ENCODE assay signal across 7 cellular contexts in genomic region chr21:37071561-37072238, GRCh38. TPM values are rescaled to one million over a fixed set of nuclear protein-coding genes. Genes with fewer than 3 reads are reported as not detected.
DNase-seq lines count a peak whose midpoint lies in the region; ATAC-seq and TF ChIP-seq lines count a peak whose summit lies in the region.

No MANE protein-coding gene starts in this region.

- WGBS in ovary, 3 donors: 7 to 11% (median 9%) methylated on average over 12 of the region's 12 CpGs

- peak overlapping the region; percentile 73 for H3K4me3 Mint-ChIP-seq in activated naive CD4-positive, alpha-beta T cell treated with anti-CD3 and anti-CD28 coated beads, Interleukin-2, amount 10 ng/mL, durations not matched to agents 7 days and 5 days

- H3K27me3 Mint-ChIP-seq in activated naive CD4-positive, alpha-beta T cell treated with anti-CD3 and anti-CD28 coated beads, Interleukin-2, amount 10 ng/mL, durations not matched to agents 7 days and 5 days: peaks cover 7% of the 10 kb centered on the region

- H3K9me3 ChIP-seq in ovary: no peaks in the 10 kb centered on the region

- H3K36me3 ChIP-seq in GM06990 (ENCODE audit: control insufficient read depth, insufficient read depth, low read length) (0 out of 2 replicates have a peak, but pooled peaks cover 2% of the 10 kb centered on the region), ovary (no peaks in the 10 kb centered on the region)

- no peak for TF ChIP-seq CTCF in GM06990 (IDR thresholded peaks at IDR 0.05; ENCODE audit: insufficient read depth, low read length, poor library complexity, severe bottlenecking)
- TF ChIP-seq CTCF in ovary (IDR thresholded peaks at IDR 0.05): no peak

- DNase-seq in GM06990 (ENCODE audit: extremely low read depth, insufficient read length) (peak; percentile 33), NAMALWA (ENCODE audit: low spot score) (peak; percentile 28), glomerular visceral epithelial cell (ENCODE audit: extremely low spot score) (peak; percentile 37), ovary (peak; percentile 60 to 81 (median 68))
- DNase-seq in activated naive CD4-positive, alpha-beta T cell treated with anti-CD3 and anti-CD28 coated beads, Interleukin-2, amount 10 ng/mL, durations not matched to agents 7 days and 5 days: no peak

- H3K27ac ChIP-seq in ovary: peak overlapping the region; percentile 92 to 97

- H3K4me3 ChIP-seq in GM06990 (replicated peaks; ENCODE audit: low read depth, low read length) (peak overlapping the region; percentile 74), ovary (peak overlapping the region; percentile 92)

- H3K4me1 ChIP-seq in ovary (ENCODE audit: insufficient read depth): no peaks in the 10 kb centered on the region

- no peak for ATAC-seq in GM19467 (IDR thresholded peaks at IDR 0.05; ENCODE audit: unreplicated experiment)
- ATAC-seq in GM19324 (IDR thresholded peaks at IDR 0.05; ENCODE audit: low FRiP score, unreplicated experiment): no peak

- TF ChIP-seq EP300 in ovary (IDR thresholded peaks at IDR 0.05): no peak

- peak overlapping the region; percentile 90 for H3K27ac Mint-ChIP-seq in activated naive CD4-positive, alpha-beta T cell treated with anti-CD3 and anti-CD28 coated beads, Interleukin-2, amount 10 ng/mL, durations not matched to agents 7 days and 5 days

- H3K36me3 Mint-ChIP-seq in activated naive CD4-positive, alpha-beta T cell treated with anti-CD3 and anti-CD28 coated beads, Interleukin-2, amount 10 ng/mL, durations not matched to agents 7 days and 5 days: peaks cover 23% of the 10 kb centered on the region

- peak; percentile 49 for TF ChIP-seq POLR2A in ovary (IDR thresholded peaks at IDR 0.05)

- H3K9me3 Mint-ChIP-seq in activated naive CD4-positive, alpha-beta T cell treated with anti-CD3 and anti-CD28 coated beads, Interleukin-2, amount 10 ng/mL, durations not matched to agents 7 days and 5 days: peaks cover 1% of the 10 kb centered on the region

- H3K27me3 ChIP-seq in GM06990 (replicated peaks; ENCODE audit: control insufficient read depth, insufficient read depth, low read length) (no peaks in the 10 kb centered on the region), ovary (no peaks in the 10 kb centered on the region)

- H3K4me1 Mint-ChIP-seq in activated naive CD4-positive, alpha-beta T cell treated with anti-CD3 and anti-CD28 coated beads, Interleukin-2, amount 10 ng/mL, durations not matched to agents 7 days and 5 days: peaks cover 33% of the 10 kb centered on the region

- CTCF ChIA-PET in activated naive CD4-positive, alpha-beta T cell treated with anti-CD3 and anti-CD28 coated beads, Interleukin-2, amount 10 ng/mL, durations not matched to agents 7 days and 5 days (lab: Charles Lee): interaction anchor here (1.3 kb wide), 1 partner anchor 95 kb away, joined by 4 read pairs; no protein-coding TSS in a partner anchor

- intact Hi-C loops in ovary (cut with DNase I): loop anchor here in 3 of 4 donors (2.0 to 5.0 kb wide), 5 partner anchors 104 to 296 kb away; partner anchors contain the start of genes DYRK1A (in 2 of the 3), HLCS (in 1 of the 3) and VPS26C (in 1 of the 3)

RNA-seq across cellular contexts. Expression of gene PIGP, which starts 1.2 kb away (rescaled TPM):
- 10 to 100 TPM; 13.8 to 29.3 (median 21.0) TPM for total RNA-seq in ovary
- polyA plus RNA-seq in ovary: 10 to 100 TPM; 17.8 to 78.7 TPM

RNA-seq across cellular contexts. Expression of gene TTC3, which starts 1.4 kb away (rescaled TPM):
- 100 to 1,000 TPM; 142 to 192 (median 157) TPM for total RNA-seq in ovary
- polyA plus RNA-seq in ovary: 10 to 100 TPM; 58.2 to 76.8 TPM
